8 cellular contexts compared by ENCODE assay signal in the genomic region with DNA sequence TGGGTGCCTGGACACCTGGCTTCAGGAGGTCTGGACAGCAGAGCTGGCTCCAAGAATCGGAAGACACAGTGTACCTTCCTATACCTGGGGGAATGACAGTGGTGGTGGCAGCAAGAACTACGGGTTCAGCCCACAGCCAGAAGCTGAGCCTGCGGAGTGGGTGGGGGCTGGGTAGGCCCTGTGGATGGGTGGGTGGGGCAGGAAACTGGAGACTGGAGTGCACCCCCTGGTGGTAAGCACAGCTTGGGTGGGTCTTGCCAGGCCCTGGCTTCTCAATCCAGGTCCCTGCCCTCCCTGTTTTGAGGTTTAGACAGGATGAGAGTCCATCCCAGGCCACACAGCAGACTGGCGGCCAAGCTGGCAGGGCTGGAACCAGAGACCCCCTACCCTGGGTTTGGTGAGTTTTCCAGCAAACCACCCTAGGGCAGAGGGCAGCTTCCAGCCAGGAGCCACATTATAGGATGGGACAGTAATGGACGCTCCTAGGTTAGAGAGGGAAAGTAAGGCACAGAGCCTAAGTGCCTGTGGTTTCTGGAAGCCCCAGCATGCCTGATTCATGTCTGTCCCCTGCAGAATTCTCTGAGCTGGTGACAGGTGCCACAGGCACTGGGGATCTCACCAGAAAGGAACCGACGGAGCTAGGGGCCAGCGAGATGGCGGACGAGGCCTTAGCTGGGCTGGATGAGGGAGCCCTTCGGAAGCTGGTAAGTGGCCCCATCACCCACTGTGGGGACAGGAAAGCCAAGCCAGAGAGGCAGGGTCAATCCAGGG. TPM values are rescaled to one million over a fixed set of nuclear protein-coding genes. Genes with fewer than 3 reads are reported as not detected.
DNase-seq lines count a peak whose midpoint lies in the region; ATAC-seq and TF ChIP-seq lines count a peak whose summit lies in the region.

No MANE protein-coding gene starts in this region.

- peaks cover 34% of the 10 kb centered on the region for H3K4me1 Mint-ChIP-seq in activated naive CD8-positive, alpha-beta T cell (ENCODE audit: low read depth)

- H3K4me3 ChIP-seq in OCI-LY1 (ENCODE audit: low read depth, low read length, poor library complexity, severe bottlenecking) (peak overlapping the region; percentile 12), left ventricle myocardium inferior (peak overlapping the region; percentile 89), skin epidermis (peak overlapping the region; percentile 51 to 71 (median 63))

- intact Hi-C loops in left ventricle myocardium inferior (cut with micrococcal nuclease), result loop anchor here (5.0 kb wide), 2 partner anchors 35 to 110 kb away; no protein-coding TSS in a partner anchor

- TF ChIP-seq CTCF in OCI-LY1 (IDR thresholded peaks at IDR 0.05; ENCODE audit: low read length), result peak; percentile 67
- peak; percentile 78 for TF ChIP-seq CTCF in left ventricle myocardium inferior (IDR thresholded peaks at IDR 0.05; ENCODE audit: borderline replicate concordance)

- peak overlapping the region; percentile 94 for H3K4me3 Mint-ChIP-seq in activated naive CD8-positive, alpha-beta T cell

- no peaks in the 10 kb centered on the region for H3K36me3 Mint-ChIP-seq in activated naive CD8-positive, alpha-beta T cell

- no peak overlapping the region; the same call in 1 of the 2 replicates for H3K9ac ChIP-seq in OCI-LY1 (ENCODE audit: low read length)

- peaks cover 51% of the 10 kb centered on the region for H3K4me1 ChIP-seq in OCI-LY1 (ENCODE audit: insufficient read depth, low read length, severe bottlenecking)
- H3K4me1 ChIP-seq in left ventricle myocardium inferior, result peaks cover 73% of the 10 kb centered on the region

- H3K36me3 ChIP-seq in OCI-LY1 (ENCODE audit: insufficient read depth, low read length) (no peaks in the 10 kb centered on the region), left ventricle myocardium inferior (peaks cover 17% of the 10 kb centered on the region)

- no peaks in the 10 kb centered on the region for H3K9me2 ChIP-seq in OCI-LY1 (ENCODE audit: low read depth, low read length)

- no peaks in the 10 kb centered on the region for H3K27me3 ChIP-seq in OCI-LY1 (ENCODE audit: insufficient read depth, low read length)
- no peaks in the 10 kb centered on the region for H3K27me3 ChIP-seq in left ventricle myocardium inferior (ENCODE audit: low read depth)

- DNase-seq in NCI-H2081 (lab: John Stamatoyannopoulos, UW) (peak; percentile 7 to 10), NCI-H2081 treated with DMSO at 0.1 percent for 48 hours (lab: John Stamatoyannopoulos, UW) (no peak), left ventricle myocardium inferior (peak; percentile 79), GM19240 (ENCODE audit: insufficient read length, low spot score) (no peak)

- H3K27me3 Mint-ChIP-seq in activated naive CD8-positive, alpha-beta T cell, result no peaks in the 10 kb centered on the region

- no peak overlapping the region for H2AFZ ChIP-seq in OCI-LY1 (ENCODE audit: low read length)

- peak overlapping the region; percentile 28 for H3K27ac Mint-ChIP-seq in activated naive CD8-positive, alpha-beta T cell

- peak overlapping the region; percentile 94 for H3K4me2 ChIP-seq in OCI-LY1 (ENCODE audit: low read length)

- H3K9me3 Mint-ChIP-seq in activated naive CD8-positive, alpha-beta T cell (ENCODE audit: low read depth), result no peaks in the 10 kb centered on the region

- H3K79me2 ChIP-seq in OCI-LY1 (ENCODE audit: insufficient read depth, low read length), result no peaks in the 10 kb centered on the region

- H4K20me1 ChIP-seq in OCI-LY1 (ENCODE audit: insufficient read depth, low read length), result no peaks in the 10 kb centered on the region

- no peak for ATAC-seq in GM18867 (IDR thresholded peaks at IDR 0.05; ENCODE audit: unreplicated experiment)

- H3K27ac ChIP-seq in OCI-LY1 (ENCODE audit: low read depth, low read length, poor library complexity, severe bottlenecking) (peak overlapping the region; percentile 65), left ventricle myocardium inferior (replicated peaks) (peak overlapping the region; percentile 95), skin epidermis (peak overlapping the region in 20 of 21 experiments; percentile 66 to 97 (median 87))

- H3F3A ChIP-seq in OCI-LY1 (ENCODE audit: insufficient read depth, low read length), result no peaks in the 10 kb centered on the region

- no peaks in the 10 kb centered on the region for H3K9me3 ChIP-seq in OCI-LY1 (ENCODE audit: low read length)
- no peaks in the 10 kb centered on the region for H3K9me3 ChIP-seq in left ventricle myocardium inferior (replicated peaks)

RNA-seq across cellular contexts. Expression of a gene that starts 1.7 kb away (rescaled TPM):
- total RNA-seq in left ventricle myocardium inferior, result 245 TPM

RNA-seq across cellular contexts. Expression of a gene that starts 24.6 kb away (rescaled TPM):
- total RNA-seq in left ventricle myocardium inferior, result 51.5 TPM

RNA-seq across cellular contexts. Expression of a gene that starts 40.0 kb away (rescaled TPM):
- 20.7 TPM for total RNA-seq in left ventricle myocardium inferior

RNA-seq across cellular contexts. Expression of a gene that starts 57.5 kb away (rescaled TPM):
- total RNA-seq in left ventricle myocardium inferior, result not detected

Comparison
In these comparisons a context has a peak if more than half of its experiments do, and no peak if none do; other contexts are left out.
1. DNase-seq: peak in NCI-H2081 (2 of 2) and left ventricle myocardium inferior (single experiment); none in NCI-H2081 treated with DMSO at 0.1 percent for 48 hours (single experiment) and GM19240 (single experiment).
2. H3K4me3 ChIP-seq: peak in every context shown above with its lines; median percentile 89 in left ventricle myocardium inferior; 63 in skin epidermis; 12 in OCI-LY1.
3. Peak in every context shown above with its lines, with median percentiles within 50 percentile points of each other: H3K27ac ChIP-seq.